Comparison of ENCODE assay signal across 21 cellular contexts in genomic region chr20:8200220-8200619, GRCh38.
DNase-seq lines count a peak whose midpoint lies in the region; ATAC-seq, FAIRE-seq and TF ChIP-seq lines count a peak whose summit lies in the region.
"Had no signal": no experiment of that assay in that cellular context is flagged by ENCODE, and none has a peak within 500 bp of the region (broad histone marks: within the 10 kb centered on the region; RNA-seq: fewer than 3 reads in every experiment).

No MANE protein-coding gene starts in this region.

- H3K79me2 ChIP-seq in HepG2 (ENCODE audit: insufficient read depth, low read length), result peaks cover 64% of the 10 kb centered on the region
- no peaks in the 10 kb centered on the region for H3K79me2 ChIP-seq in K562 (ENCODE audit: control insufficient read depth, insufficient read depth, low read length)

- no peak overlapping the region for H3K27ac Mint-ChIP-seq in type B pancreatic cell
- H3K27ac Mint-ChIP-seq: CD14-positive monocyte; CD4-positive, alpha-beta memory T cell; CD4-positive, CD25-positive, alpha-beta regulatory T cell; CD8-positive, alpha-beta memory T cell had no signal

- H3K4me3 Mint-ChIP-seq in type B pancreatic cell, result no peak overlapping the region
- H3K4me3 Mint-ChIP-seq: CD14-positive monocyte; CD4-positive, alpha-beta memory T cell; CD4-positive, CD25-positive, alpha-beta regulatory T cell; CD8-positive, alpha-beta memory T cell had no signal

- H3K36me3 ChIP-seq in HepG2 (replicated peaks in 1 of 2; ENCODE audit: control insufficient read depth in 1 of 2, insufficient read depth in 2 of 2, low read length in 2 of 2), result 0 out of 5 replicates have a peak, but pooled peaks cover 0 to 3% of the 10 kb centered on the region in 2 experiments
- H3K36me3 ChIP-seq in right lobe of liver, result no peaks in the 10 kb centered on the region
- H3K36me3 ChIP-seq in K562 (ENCODE audit: control insufficient read depth, insufficient read depth, low read length), result no peaks in the 10 kb centered on the region
- H3K36me3 ChIP-seq: BE2C had no signal

- H3K4me2 ChIP-seq in HepG2 (ENCODE audit: low read depth, low read length) (no peak overlapping the region), K562 (ENCODE audit: insufficient read depth, low read length) (no peak overlapping the region)
- H3K4me2 ChIP-seq: BLaER1 had no signal

- H3K4me1 ChIP-seq in HepG2 (ENCODE audit: insufficient read depth, low read length) (peaks cover 22% of the 10 kb centered on the region), right lobe of liver (no peaks in the 10 kb centered on the region), K562 (replicated peaks in 1 of 2; ENCODE audit: control insufficient read depth in 2 of 2, insufficient read depth in 2 of 2, low read length in 2 of 2) (no peaks in the 10 kb centered on the region)
- H3K4me1 ChIP-seq: BE2C, BLaER1 had no signal

- intact Hi-C loops in HepG2 (cut with micrococcal nuclease; ENCODE audit: unreplicated experiment), result no loop called here
- intact Hi-C loops in right lobe of liver (cut with DNase I), result no loop called here
- intact Hi-C loops in K562 (cut with micrococcal nuclease), result no loop called here

- H3K9me3 ChIP-seq in HepG2 (ENCODE audit: low read length), result no peaks in the 10 kb centered on the region
- no peaks in the 10 kb centered on the region for H3K9me3 ChIP-seq in right lobe of liver
- no peaks in the 10 kb centered on the region for H3K9me3 ChIP-seq in K562 (replicated peaks; ENCODE audit: control insufficient read depth, insufficient read depth, low read depth, low read length)
- H3K9me3 ChIP-seq: BE2C, Caco-2 had no signal

- CTCF ChIA-PET in HepG2 (lab: Yijun Ruan, JAX; ENCODE audit: low intra/inter-chr PET ratio, low total read pairs) (no interaction called here), K562 (lab: Yijun Ruan, JAX; ENCODE audit: low intra/inter-chr PET ratio) (no interaction called here)

- H3K9me3 Mint-ChIP-seq in type B pancreatic cell, result peaks cover 5% of the 10 kb centered on the region

- H3K36me3 Mint-ChIP-seq in type B pancreatic cell, result peaks cover 3% of the 10 kb centered on the region
- H3K36me3 Mint-ChIP-seq: CD4-positive, alpha-beta memory T cell; CD4-positive, CD25-positive, alpha-beta regulatory T cell had no signal

- H3K9ac ChIP-seq in HepG2 (ENCODE audit: insufficient read depth, low read depth, low read length) (no peak overlapping the region), K562 (ENCODE audit: insufficient read depth in 1 of 2, low read depth in 2 of 2, low read length in 2 of 2) (no peak overlapping the region)
- H3K9ac ChIP-seq: BLaER1 had no signal

- TF ChIP-seq POLR2A in HepG2 (IDR thresholded peaks at IDR 0.05; ENCODE audit: insufficient read depth in 1 of 2, low read depth in 2 of 2, low read length in 2 of 2), result no peak
- no peak for TF ChIP-seq POLR2A in right lobe of liver (IDR thresholded peaks at IDR 0.05)
- no peak for TF ChIP-seq POLR2A in K562 (conservative IDR thresholded peaks at IDR 0.05)

- no peaks in the 10 kb centered on the region for H3K27me3 Mint-ChIP-seq in type B pancreatic cell
- H3K27me3 Mint-ChIP-seq: CD4-positive, alpha-beta memory T cell; CD4-positive, CD25-positive, alpha-beta regulatory T cell; CD8-positive, alpha-beta memory T cell had no signal

- no peak for ATAC-seq in HepG2
- ATAC-seq in right lobe of liver, result no peak
- ATAC-seq in K562, result no peak

- DNase-seq in HepG2 (ENCODE audit: low spot score), result no peak
- no peak for DNase-seq in right lobe of liver
- DNase-seq in K562 (ENCODE audit: extremely low read depth in 1 of 4, low spot score in 3 of 4), result no peak
- DNase-seq in COLO668 (lab: John Stamatoyannopoulos, UW; ENCODE audit: unreplicated experiment), result no peak
- no peak for DNase-seq in type B pancreatic cell (ENCODE audit: extremely low spot score, unreplicated experiment)
- DNase-seq: ACHN; BE2C; C1 segment of cervical spinal cord; Caco-2; Calu3; CD4-positive, alpha-beta memory T cell; CD4-positive, CD25-positive, alpha-beta regulatory T cell; CD8-positive, alpha-beta memory T cell; DMS79 treated with DMSO at 0.1 percent for 48 hours; GF-D8 had no signal

- FAIRE-seq in HepG2 (lab: Jason Lieb, UNC) (no peak), K562 (lab: Jason Lieb, UNC) (no peak)
- FAIRE-seq: D721Med, GM12891, GM19239 had no signal

- no peak for TF ChIP-seq RAD21 in HepG2 (CRISPR knock-in tag; IDR thresholded peaks at IDR 0.05)
- no peak for TF ChIP-seq RAD21 in K562 (CRISPR knock-in tag; conservative IDR thresholded peaks at IDR 0.05 in 1 of 2, IDR thresholded peaks at IDR 0.05 in 1 of 2)

- H3K27me3 ChIP-seq in HepG2 (ENCODE audit: control insufficient read depth in 1 of 2, insufficient read depth in 2 of 2, low read length in 2 of 2) (no peaks in the 10 kb centered on the region), right lobe of liver (no peaks in the 10 kb centered on the region), K562 (ENCODE audit: control insufficient read depth in 2 of 2, insufficient read depth in 2 of 2, low read length in 2 of 2) (no peaks in the 10 kb centered on the region)
- H3K27me3 ChIP-seq: BE2C, BLaER1 had no signal

- H3K9me1 ChIP-seq in K562 (ENCODE audit: control insufficient read depth, insufficient read depth, low read length), result no peaks in the 10 kb centered on the region

- no peak for TF ChIP-seq CTCF in HepG2 (CRISPR knock-in tag; IDR thresholded peaks at IDR 0.05)
- TF ChIP-seq CTCF in right lobe of liver (IDR thresholded peaks at IDR 0.05), result no peak
- no peak for TF ChIP-seq CTCF in K562 (IDR thresholded peaks at IDR 0.05 in 2 of 3, conservative IDR thresholded peaks at IDR 0.05 in 1 of 3; ENCODE audit: insufficient read depth in 2 of 3, low read depth in 1 of 3, low read length in 3 of 3)
- no peak for TF ChIP-seq CTCF in type B pancreatic cell (conservative IDR thresholded peaks at IDR 0.05)

- TF ChIP-seq EP300 in HepG2 (IDR thresholded peaks at IDR 0.05; ENCODE audit: low read depth in 2 of 2, low read length in 2 of 2) (no peak), HepG2 (CRISPR knock-in tag; IDR thresholded peaks at IDR 0.05; ENCODE audit: borderline replicate concordance) (no peak), K562 (IDR thresholded peaks at IDR 0.05; ENCODE audit: low read length) (no peak)

- in situ Hi-C loops in HepG2 (cut with HindIII; ENCODE audit: extremely low pct_ligation_motif_present, low pct_unique_long_range_greater_than_20kb) (no loop called here), K562 (cut with MboI) (no loop called here)

- H2AFZ ChIP-seq in HepG2 (ENCODE audit: low read length), result no peak overlapping the region
- H2AFZ ChIP-seq in K562 (ENCODE audit: low read depth, low read length), result no peak overlapping the region

- H3K4me3 ChIP-seq in HepG2 (replicated peaks in 1 of 3; ENCODE audit: insufficient read depth in 1 of 3, low read depth in 2 of 3, low read length in 3 of 3) (no peak overlapping the region), right lobe of liver (no peak overlapping the region), K562 (no peak overlapping the region)
- H3K4me3 ChIP-seq: BLaER1 had no signal

- no peaks in the 10 kb centered on the region for H3K4me1 Mint-ChIP-seq in type B pancreatic cell (ENCODE audit: unreplicated experiment)
- H3K4me1 Mint-ChIP-seq: CD4-positive, alpha-beta memory T cell; CD4-positive, CD25-positive, alpha-beta regulatory T cell had no signal

- H3K27ac ChIP-seq in HepG2 (ENCODE audit: extremely low read length, insufficient read depth, low read length) (no peak overlapping the region), right lobe of liver (no peak overlapping the region), K562 (ENCODE audit: extremely low read depth, low read depth, low read length) (no peak overlapping the region)
- H3K27ac ChIP-seq: 22Rv1, BLaER1 had no signal

- H4K20me1 ChIP-seq in HepG2 (ENCODE audit: insufficient read depth, low read length), result no peaks in the 10 kb centered on the region; the same call in 1 of the 2 replicates
- H4K20me1 ChIP-seq in K562 (replicated peaks; ENCODE audit: control insufficient read depth, insufficient read depth, low read length), result no peaks in the 10 kb centered on the region
- H4K20me1 ChIP-seq: BLaER1 had no signal

- no TSS peak for BruUV-seq in HepG2 (replicated peaks; lab: Mats Ljungman, UMichigan)
- BruUV-seq in K562 (replicated peaks; lab: Mats Ljungman, UMichigan), result no TSS peak

- POLR2A ChIA-PET in HepG2 (lab: Yijun Ruan, JAX), result no interaction called here
- POLR2A ChIA-PET in K562 (lab: Yijun Ruan, JAX), result no interaction called here

TF ChIP-seq in HepG2, 621 proteins besides CTCF, POLR2A, EP300 and RAD21 (continues in another document):
- no peak for TF ChIP-seq JUNB (CRISPR knock-in tag; IDR thresholded peaks at IDR 0.05; ENCODE audit: borderline replicate concordance)
- no peak for TF ChIP-seq ZNF790 (CRISPR knock-in tag; IDR thresholded peaks at IDR 0.05; ENCODE audit: borderline replicate concordance)
- TF ChIP-seq MAFF (IDR thresholded peaks at IDR 0.05; ENCODE audit: low read depth, low read length), result peak; percentile 54
- TF ChIP-seq BCL3 (CRISPR knock-in tag; IDR thresholded peaks at IDR 0.05), result no peak
- TF ChIP-seq DMAP1 (CRISPR knock-in tag; IDR thresholded peaks at IDR 0.05), result no peak

TF ChIP-seq in K562, 482 proteins besides CTCF, POLR2A, EP300 and RAD21 (continues in another document):
- TF ChIP-seq KLF6 (CRISPR knock-in tag; IDR thresholded peaks at IDR 0.05; ENCODE audit: borderline replicate concordance) (no peak), ZNF184 (CRISPR knock-in tag; IDR thresholded peaks at IDR 0.05) (no peak)

Comparison
In these comparisons a context has a peak if more than half of its experiments do, and no peak if none do; other contexts are left out.
1. Of the 241 proteins assayed by ChIP-seq in both HepG2 and K562: peak only in HepG2: MAFF and MAFK; only in K562: MAFG; in both: none; in neither: 238.